Comparison of ENCODE assay signal across 17 cellular contexts in the genomic region with DNA sequence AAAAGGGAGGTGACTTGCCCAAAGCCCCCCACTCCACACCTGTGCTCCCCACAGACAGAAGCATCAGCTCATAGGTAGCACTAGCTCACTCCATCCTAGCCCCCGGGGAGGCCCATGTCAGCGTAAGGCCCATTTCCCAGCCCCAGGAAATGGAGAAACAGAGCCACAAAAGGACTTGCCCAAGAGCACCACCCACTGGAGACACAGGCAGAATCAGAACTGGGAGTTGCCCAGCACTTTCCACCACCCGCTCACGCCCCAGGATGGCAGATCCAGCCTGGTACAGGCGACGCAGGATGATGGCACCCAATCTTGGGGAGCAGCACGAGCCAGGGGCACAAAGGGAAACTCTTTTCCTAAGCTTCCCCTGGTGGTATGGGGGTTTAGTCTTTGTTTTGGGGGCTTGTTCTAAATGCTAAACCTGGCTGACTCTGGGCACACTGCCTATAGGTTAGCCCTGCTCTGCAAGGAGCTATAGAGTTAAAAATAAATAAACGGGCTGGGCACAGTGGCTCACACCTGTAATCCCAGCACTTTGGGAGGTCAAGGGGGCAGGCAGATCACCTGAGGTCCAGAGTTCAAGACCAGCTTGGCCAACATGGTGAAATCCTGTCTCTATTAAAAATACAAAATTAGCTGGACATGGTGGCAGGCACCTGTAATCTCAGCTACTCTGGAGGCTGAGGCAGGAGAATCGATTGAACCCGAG. TPM values are rescaled to one million over a fixed set of nuclear protein-coding genes. Genes with fewer than 3 reads are reported as not detected.
"Had no signal": no experiment of that assay in that cellular context is flagged by ENCODE, and none has a peak within 500 bp of the region (broad histone marks: within the 10 kb centered on the region; RNA-seq: fewer than 3 reads in every experiment).

No MANE protein-coding gene starts in this region.

- H3K4me3 ChIP-seq: adrenal gland, esophagus muscularis mucosa, lower lobe of right lung, skin epidermis had no signal

- H3K9ac ChIP-seq: parathyroid adenoma had no signal

- H2AFZ ChIP-seq: parathyroid adenoma had no signal

- H3K4me1 Mint-ChIP-seq: activated T-helper 17 cell treated with anti-CD3 and anti-CD28 coated beads, Interleukin-2, amount 50 U/mL, for 72 hours had no signal

- H3K27ac Mint-ChIP-seq: activated CD4-positive, alpha-beta T cell treated with anti-CD3 and anti-CD28 coated beads, Interleukin-2, amount 10 ng/mL, durations not matched to agents 7 days and 5 days; activated T-helper 17 cell treated with anti-CD3 and anti-CD28 coated beads, Interleukin-2, amount 50 U/mL, for 72 hours; brain; mesothelial cell of epicardium had no signal

- H3K9me3 Mint-ChIP-seq: brain had no signal

- H3K27me3 ChIP-seq: adrenal gland, esophagus muscularis mucosa had no signal

- DNase-seq: activated CD4-positive, alpha-beta T cell treated with anti-CD3 and anti-CD28 coated beads, Interleukin-2, amount 10 ng/mL, durations not matched to agents 7 days and 5 days; activated CD4-positive, CD25-positive, alpha-beta regulatory T cell; activated CD8-positive, alpha-beta memory T cell treated with anti-CD3 and anti-CD28 coated beads for 24 hours; activated naive CD4-positive, alpha-beta T cell treated with anti-CD3 and anti-CD28 coated beads, Interleukin-2, amount 50 U/mL, for 16 hours; adrenal gland; dermis blood vessel endothelial cell; hypothalamus; lower lobe of right lung; retina had no signal

- H3K9me3 ChIP-seq: adrenal gland, esophagus muscularis mucosa, lower lobe of right lung had no signal

- H3K27me3 Mint-ChIP-seq: activated CD4-positive, alpha-beta T cell treated with anti-CD3 and anti-CD28 coated beads, Interleukin-2, amount 10 ng/mL, durations not matched to agents 7 days and 5 days; activated T-helper 17 cell treated with anti-CD3 and anti-CD28 coated beads, Interleukin-2, amount 50 U/mL, for 72 hours; brain had no signal

- H3K36me3 ChIP-seq: adrenal gland, esophagus muscularis mucosa, lower lobe of right lung had no signal

- H3K4me1 ChIP-seq: parathyroid adenoma had no signal

- FAIRE-seq: urothelium cell line had no signal

- H3K4me3 Mint-ChIP-seq: activated CD4-positive, alpha-beta T cell treated with anti-CD3 and anti-CD28 coated beads, Interleukin-2, amount 10 ng/mL, durations not matched to agents 7 days and 5 days; activated T-helper 17 cell treated with anti-CD3 and anti-CD28 coated beads, Interleukin-2, amount 50 U/mL, for 72 hours; brain; mesothelial cell of epicardium had no signal

- H3K79me2 ChIP-seq: parathyroid adenoma had no signal

- H3K36me3 Mint-ChIP-seq: mesothelial cell of epicardium had no signal

- H3K27ac ChIP-seq: adrenal gland, esophagus muscularis mucosa, lower lobe of right lung, parathyroid adenoma, skin epidermis had no signal

- ATAC-seq: activated T-helper 17 cell treated with anti-CD3 and anti-CD28 coated beads, Interleukin-2, amount 50 U/mL, for 72 hours; lower lobe of right lung had no signal

RNA-seq across cellular contexts. Expression of gene C20orf203, which starts 11.8 kb away (rescaled TPM):
- total RNA-seq: dermis blood vessel endothelial cell, fibroblast of villous mesenchyme, lower lobe of right lung had no signal
